Comparison of ENCODE assay signal across 1 cellular context in the genomic region with DNA sequence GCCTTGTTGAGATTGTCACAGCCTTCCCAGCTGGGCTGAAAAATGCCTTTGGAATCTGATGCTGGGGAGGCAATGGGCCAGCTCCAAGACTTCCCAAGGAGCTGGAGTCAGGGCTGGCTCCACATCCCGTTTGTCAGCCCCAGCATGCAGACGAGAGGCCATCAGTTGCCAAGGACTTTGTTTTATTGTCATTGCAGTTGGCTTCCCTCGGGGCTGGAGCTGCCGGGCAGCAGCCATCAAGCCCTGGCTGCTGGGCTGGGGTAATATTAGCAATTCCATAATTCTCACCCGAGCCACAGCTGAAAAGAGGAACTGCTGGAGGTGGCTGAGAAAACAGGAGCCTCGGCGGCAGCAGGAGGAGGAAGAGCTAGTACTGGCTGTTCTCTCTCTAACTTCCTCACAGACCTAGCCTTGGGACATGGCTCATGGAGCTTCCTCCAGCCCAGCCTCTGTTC.
TF ChIP-seq lines count a peak whose summit lies in the region.

No MANE protein-coding gene starts in this region.

TF ChIP-seq in WTC11, 78 proteins besides CTCF, POLR2A, EP300 and RAD21 (continued from another document):
- TF ChIP-seq OVOL2 (CRISPR knock-in tag; IDR thresholded peaks at IDR 0.05; ENCODE audit: borderline replicate concordance) (no peak), NFYB (CRISPR knock-in tag; conservative IDR thresholded peaks at IDR 0.05; ENCODE audit: low read depth) (no peak), SOX15 (CRISPR knock-in tag; IDR thresholded peaks at IDR 0.05) (no peak), FOXJ3 (CRISPR knock-in tag; IDR thresholded peaks at IDR 0.05; ENCODE audit: borderline replicate concordance) (no peak), PRRX2 (CRISPR knock-in tag; IDR thresholded peaks at IDR 0.05) (no peak), ZNF219 (CRISPR knock-in tag; IDR thresholded peaks at IDR 0.05; ENCODE audit: borderline replicate concordance) (no peak)
- TF ChIP-seq, protein P1, sequence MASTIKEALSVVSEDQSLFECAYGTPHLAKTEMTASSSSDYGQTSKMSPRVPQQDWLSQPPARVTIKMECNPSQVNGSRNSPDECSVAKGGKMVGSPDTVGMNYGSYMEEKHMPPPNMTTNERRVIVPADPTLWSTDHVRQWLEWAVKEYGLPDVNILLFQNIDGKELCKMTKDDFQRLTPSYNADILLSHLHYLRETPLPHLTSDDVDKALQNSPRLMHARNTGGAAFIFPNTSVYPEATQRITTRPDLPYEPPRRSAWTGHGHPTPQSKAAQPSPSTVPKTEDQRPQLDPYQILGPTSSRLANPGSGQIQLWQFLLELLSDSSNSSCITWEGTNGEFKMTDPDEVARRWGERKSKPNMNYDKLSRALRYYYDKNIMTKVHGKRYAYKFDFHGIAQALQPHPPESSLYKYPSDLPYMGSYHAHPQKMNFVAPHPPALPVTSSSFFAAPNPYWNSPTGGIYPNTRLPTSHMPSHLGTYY (CRISPR knock-in tag; IDR thresholded peaks at IDR 0.05) = no peak
- TF ChIP-seq, protein P2, sequence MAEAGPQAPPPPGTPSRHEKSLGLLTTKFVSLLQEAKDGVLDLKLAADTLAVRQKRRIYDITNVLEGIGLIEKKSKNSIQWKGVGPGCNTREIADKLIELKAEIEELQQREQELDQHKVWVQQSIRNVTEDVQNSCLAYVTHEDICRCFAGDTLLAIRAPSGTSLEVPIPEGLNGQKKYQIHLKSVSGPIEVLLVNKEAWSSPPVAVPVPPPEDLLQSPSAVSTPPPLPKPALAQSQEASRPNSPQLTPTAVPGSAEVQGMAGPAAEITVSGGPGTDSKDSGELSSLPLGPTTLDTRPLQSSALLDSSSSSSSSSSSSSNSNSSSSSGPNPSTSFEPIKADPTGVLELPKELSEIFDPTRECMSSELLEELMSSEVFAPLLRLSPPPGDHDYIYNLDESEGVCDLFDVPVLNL (CRISPR knock-in tag; IDR thresholded peaks at IDR 0.05; ENCODE audit: borderline replicate concordance, low read depth) = no peak
- TF ChIP-seq, protein P3, sequence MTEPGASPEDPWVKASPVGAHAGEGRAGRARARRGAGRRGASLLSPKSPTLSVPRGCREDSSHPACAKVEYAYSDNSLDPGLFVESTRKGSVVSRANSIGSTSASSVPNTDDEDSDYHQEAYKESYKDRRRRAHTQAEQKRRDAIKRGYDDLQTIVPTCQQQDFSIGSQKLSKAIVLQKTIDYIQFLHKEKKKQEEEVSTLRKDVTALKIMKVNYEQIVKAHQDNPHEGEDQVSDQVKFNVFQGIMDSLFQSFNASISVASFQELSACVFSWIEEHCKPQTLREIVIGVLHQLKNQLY (CRISPR knock-in tag; IDR thresholded peaks at IDR 0.05) = no peak
- TF ChIP-seq, protein P4, sequence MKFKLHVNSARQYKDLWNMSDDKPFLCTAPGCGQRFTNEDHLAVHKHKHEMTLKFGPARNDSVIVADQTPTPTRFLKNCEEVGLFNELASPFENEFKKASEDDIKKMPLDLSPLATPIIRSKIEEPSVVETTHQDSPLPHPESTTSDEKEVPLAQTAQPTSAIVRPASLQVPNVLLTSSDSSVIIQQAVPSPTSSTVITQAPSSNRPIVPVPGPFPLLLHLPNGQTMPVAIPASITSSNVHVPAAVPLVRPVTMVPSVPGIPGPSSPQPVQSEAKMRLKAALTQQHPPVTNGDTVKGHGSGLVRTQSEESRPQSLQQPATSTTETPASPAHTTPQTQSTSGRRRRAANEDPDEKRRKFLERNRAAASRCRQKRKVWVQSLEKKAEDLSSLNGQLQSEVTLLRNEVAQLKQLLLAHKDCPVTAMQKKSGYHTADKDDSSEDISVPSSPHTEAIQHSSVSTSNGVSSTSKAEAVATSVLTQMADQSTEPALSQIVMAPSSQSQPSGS (CRISPR knock-in tag; IDR thresholded peaks at IDR 0.05; ENCODE audit: borderline replicate concordance, low read depth) = no peak
- TF ChIP-seq, protein P5, sequence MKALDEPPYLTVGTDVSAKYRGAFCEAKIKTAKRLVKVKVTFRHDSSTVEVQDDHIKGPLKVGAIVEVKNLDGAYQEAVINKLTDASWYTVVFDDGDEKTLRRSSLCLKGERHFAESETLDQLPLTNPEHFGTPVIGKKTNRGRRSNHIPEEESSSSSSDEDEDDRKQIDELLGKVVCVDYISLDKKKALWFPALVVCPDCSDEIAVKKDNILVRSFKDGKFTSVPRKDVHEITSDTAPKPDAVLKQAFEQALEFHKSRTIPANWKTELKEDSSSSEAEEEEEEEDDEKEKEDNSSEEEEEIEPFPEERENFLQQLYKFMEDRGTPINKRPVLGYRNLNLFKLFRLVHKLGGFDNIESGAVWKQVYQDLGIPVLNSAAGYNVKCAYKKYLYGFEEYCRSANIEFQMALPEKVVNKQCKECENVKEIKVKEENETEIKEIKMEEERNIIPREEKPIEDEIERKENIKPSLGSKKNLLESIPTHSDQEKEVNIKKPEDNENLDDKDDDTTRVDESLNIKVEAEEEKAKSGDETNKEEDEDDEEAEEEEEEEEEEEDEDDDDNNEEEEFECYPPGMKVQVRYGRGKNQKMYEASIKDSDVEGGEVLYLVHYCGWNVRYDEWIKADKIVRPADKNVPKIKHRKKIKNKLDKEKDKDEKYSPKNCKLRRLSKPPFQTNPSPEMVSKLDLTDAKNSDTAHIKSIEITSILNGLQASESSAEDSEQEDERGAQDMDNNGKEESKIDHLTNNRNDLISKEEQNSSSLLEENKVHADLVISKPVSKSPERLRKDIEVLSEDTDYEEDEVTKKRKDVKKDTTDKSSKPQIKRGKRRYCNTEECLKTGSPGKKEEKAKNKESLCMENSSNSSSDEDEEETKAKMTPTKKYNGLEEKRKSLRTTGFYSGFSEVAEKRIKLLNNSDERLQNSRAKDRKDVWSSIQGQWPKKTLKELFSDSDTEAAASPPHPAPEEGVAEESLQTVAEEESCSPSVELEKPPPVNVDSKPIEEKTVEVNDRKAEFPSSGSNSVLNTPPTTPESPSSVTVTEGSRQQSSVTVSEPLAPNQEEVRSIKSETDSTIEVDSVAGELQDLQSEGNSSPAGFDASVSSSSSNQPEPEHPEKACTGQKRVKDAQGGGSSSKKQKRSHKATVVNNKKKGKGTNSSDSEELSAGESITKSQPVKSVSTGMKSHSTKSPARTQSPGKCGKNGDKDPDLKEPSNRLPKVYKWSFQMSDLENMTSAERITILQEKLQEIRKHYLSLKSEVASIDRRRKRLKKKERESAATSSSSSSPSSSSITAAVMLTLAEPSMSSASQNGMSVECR (CRISPR knock-in tag; IDR thresholded peaks at IDR 0.05; ENCODE audit: borderline replicate concordance) = no peak
- TF ChIP-seq, protein P6, sequence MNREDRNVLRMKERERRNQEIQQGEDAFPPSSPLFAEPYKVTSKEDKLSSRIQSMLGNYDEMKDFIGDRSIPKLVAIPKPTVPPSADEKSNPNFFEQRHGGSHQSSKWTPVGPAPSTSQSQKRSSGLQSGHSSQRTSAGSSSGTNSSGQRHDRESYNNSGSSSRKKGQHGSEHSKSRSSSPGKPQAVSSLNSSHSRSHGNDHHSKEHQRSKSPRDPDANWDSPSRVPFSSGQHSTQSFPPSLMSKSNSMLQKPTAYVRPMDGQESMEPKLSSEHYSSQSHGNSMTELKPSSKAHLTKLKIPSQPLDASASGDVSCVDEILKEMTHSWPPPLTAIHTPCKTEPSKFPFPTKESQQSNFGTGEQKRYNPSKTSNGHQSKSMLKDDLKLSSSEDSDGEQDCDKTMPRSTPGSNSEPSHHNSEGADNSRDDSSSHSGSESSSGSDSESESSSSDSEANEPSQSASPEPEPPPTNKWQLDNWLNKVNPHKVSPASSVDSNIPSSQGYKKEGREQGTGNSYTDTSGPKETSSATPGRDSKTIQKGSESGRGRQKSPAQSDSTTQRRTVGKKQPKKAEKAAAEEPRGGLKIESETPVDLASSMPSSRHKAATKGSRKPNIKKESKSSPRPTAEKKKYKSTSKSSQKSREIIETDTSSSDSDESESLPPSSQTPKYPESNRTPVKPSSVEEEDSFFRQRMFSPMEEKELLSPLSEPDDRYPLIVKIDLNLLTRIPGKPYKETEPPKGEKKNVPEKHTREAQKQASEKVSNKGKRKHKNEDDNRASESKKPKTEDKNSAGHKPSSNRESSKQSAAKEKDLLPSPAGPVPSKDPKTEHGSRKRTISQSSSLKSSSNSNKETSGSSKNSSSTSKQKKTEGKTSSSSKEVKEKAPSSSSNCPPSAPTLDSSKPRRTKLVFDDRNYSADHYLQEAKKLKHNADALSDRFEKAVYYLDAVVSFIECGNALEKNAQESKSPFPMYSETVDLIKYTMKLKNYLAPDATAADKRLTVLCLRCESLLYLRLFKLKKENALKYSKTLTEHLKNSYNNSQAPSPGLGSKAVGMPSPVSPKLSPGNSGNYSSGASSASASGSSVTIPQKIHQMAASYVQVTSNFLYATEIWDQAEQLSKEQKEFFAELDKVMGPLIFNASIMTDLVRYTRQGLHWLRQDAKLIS (CRISPR knock-in tag; IDR thresholded peaks at IDR 0.05; ENCODE audit: borderline replicate concordance) = no peak
